ENCODE assay signal across 1 cellular context in the genomic region with DNA sequence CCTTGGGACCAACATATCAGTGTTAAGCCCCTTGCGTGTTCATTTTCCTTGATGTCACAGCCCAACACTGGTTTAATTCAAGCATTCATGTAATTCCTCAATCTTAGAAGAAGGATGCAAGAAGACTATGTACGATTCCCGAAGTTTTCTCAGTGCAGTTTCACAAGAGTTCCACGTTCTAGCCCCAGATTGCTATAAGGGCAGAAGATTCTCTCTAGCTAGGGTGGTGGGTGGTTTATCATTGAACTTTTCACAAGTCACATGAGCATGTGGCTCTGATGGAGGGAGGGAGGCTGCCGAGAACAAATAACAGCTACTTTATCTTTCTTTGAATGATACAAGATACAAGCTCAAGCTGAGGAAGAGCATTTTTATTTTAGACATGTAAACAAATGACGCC.
TF ChIP-seq lines count a peak whose summit lies in the region.

No MANE protein-coding gene starts in this region.

TF ChIP-seq in H1, 55 proteins besides CTCF, POLR2A, EP300 and RAD21 (continued from another document):
- TF ChIP-seq SIN3A (conservative IDR thresholded peaks at IDR 0.05 in 1 of 2, IDR thresholded peaks at IDR 0.05 in 1 of 2; ENCODE audit: low read depth in 1 of 2, low read length in 2 of 2) (no peak), ASH2L (IDR thresholded peaks at IDR 0.05; ENCODE audit: low read length) (no peak), CHD2 (IDR thresholded peaks at IDR 0.05; ENCODE audit: low read length) (no peak), MAFK (IDR thresholded peaks at IDR 0.05; ENCODE audit: low read depth, low read length) (no peak), JUN (IDR thresholded peaks at IDR 0.05; ENCODE audit: low read depth, low read length) (no peak), RXRA (IDR thresholded peaks at IDR 0.05; ENCODE audit: insufficient read depth, low read depth, low read length) (no peak), CBX5 (IDR thresholded peaks at IDR 0.05; ENCODE audit: low read depth, low read length) (no peak), RFX5 (IDR thresholded peaks at IDR 0.05; ENCODE audit: borderline replicate concordance, low read depth, low read length) (no peak), CREB1 (IDR thresholded peaks at IDR 0.05) (no peak), GABPA (IDR thresholded peaks at IDR 0.05; ENCODE audit: borderline replicate concordance, insufficient read depth, low read length) (no peak), TEAD4 (IDR thresholded peaks at IDR 0.05; ENCODE audit: low read depth, low read length) (no peak)
- TF ChIP-seq, protein P1, sequence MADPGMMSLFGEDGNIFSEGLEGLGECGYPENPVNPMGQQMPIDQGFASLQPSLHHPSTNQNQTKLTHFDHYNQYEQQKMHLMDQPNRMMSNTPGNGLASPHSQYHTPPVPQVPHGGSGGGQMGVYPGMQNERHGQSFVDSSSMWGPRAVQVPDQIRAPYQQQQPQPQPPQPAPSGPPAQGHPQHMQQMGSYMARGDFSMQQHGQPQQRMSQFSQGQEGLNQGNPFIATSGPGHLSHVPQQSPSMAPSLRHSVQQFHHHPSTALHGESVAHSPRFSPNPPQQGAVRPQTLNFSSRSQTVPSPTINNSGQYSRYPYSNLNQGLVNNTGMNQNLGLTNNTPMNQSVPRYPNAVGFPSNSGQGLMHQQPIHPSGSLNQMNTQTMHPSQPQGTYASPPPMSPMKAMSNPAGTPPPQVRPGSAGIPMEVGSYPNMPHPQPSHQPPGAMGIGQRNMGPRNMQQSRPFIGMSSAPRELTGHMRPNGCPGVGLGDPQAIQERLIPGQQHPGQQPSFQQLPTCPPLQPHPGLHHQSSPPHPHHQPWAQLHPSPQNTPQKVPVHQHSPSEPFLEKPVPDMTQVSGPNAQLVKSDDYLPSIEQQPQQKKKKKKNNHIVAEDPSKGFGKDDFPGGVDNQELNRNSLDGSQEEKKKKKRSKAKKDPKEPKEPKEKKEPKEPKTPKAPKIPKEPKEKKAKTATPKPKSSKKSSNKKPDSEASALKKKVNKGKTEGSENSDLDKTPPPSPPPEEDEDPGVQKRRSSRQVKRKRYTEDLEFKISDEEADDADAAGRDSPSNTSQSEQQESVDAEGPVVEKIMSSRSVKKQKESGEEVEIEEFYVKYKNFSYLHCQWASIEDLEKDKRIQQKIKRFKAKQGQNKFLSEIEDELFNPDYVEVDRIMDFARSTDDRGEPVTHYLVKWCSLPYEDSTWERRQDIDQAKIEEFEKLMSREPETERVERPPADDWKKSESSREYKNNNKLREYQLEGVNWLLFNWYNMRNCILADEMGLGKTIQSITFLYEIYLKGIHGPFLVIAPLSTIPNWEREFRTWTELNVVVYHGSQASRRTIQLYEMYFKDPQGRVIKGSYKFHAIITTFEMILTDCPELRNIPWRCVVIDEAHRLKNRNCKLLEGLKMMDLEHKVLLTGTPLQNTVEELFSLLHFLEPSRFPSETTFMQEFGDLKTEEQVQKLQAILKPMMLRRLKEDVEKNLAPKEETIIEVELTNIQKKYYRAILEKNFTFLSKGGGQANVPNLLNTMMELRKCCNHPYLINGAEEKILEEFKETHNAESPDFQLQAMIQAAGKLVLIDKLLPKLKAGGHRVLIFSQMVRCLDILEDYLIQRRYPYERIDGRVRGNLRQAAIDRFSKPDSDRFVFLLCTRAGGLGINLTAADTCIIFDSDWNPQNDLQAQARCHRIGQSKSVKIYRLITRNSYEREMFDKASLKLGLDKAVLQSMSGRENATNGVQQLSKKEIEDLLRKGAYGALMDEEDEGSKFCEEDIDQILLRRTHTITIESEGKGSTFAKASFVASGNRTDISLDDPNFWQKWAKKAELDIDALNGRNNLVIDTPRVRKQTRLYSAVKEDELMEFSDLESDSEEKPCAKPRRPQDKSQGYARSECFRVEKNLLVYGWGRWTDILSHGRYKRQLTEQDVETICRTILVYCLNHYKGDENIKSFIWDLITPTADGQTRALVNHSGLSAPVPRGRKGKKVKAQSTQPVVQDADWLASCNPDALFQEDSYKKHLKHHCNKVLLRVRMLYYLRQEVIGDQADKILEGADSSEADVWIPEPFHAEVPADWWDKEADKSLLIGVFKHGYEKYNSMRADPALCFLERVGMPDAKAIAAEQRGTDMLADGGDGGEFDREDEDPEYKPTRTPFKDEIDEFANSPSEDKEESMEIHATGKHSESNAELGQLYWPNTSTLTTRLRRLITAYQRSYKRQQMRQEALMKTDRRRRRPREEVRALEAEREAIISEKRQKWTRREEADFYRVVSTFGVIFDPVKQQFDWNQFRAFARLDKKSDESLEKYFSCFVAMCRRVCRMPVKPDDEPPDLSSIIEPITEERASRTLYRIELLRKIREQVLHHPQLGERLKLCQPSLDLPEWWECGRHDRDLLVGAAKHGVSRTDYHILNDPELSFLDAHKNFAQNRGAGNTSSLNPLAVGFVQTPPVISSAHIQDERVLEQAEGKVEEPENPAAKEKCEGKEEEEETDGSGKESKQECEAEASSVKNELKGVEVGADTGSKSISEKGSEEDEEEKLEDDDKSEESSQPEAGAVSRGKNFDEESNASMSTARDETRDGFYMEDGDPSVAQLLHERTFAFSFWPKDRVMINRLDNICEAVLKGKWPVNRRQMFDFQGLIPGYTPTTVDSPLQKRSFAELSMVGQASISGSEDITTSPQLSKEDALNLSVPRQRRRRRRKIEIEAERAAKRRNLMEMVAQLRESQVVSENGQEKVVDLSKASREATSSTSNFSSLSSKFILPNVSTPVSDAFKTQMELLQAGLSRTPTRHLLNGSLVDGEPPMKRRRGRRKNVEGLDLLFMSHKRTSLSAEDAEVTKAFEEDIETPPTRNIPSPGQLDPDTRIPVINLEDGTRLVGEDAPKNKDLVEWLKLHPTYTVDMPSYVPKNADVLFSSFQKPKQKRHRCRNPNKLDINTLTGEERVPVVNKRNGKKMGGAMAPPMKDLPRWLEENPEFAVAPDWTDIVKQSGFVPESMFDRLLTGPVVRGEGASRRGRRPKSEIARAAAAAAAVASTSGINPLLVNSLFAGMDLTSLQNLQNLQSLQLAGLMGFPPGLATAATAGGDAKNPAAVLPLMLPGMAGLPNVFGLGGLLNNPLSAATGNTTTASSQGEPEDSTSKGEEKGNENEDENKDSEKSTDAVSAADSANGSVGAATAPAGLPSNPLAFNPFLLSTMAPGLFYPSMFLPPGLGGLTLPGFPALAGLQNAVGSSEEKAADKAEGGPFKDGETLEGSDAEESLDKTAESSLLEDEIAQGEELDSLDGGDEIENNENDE (IDR thresholded peaks at IDR 0.05; ENCODE audit: insufficient replicate concordance, low read length): no peak
- TF ChIP-seq, protein P2, sequence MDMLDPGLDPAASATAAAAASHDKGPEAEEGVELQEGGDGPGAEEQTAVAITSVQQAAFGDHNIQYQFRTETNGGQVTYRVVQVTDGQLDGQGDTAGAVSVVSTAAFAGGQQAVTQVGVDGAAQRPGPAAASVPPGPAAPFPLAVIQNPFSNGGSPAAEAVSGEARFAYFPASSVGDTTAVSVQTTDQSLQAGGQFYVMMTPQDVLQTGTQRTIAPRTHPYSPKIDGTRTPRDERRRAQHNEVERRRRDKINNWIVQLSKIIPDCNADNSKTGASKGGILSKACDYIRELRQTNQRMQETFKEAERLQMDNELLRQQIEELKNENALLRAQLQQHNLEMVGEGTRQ (IDR thresholded peaks at IDR 0.05; ENCODE audit: low read length): no peak
- TF ChIP-seq, protein P3, sequence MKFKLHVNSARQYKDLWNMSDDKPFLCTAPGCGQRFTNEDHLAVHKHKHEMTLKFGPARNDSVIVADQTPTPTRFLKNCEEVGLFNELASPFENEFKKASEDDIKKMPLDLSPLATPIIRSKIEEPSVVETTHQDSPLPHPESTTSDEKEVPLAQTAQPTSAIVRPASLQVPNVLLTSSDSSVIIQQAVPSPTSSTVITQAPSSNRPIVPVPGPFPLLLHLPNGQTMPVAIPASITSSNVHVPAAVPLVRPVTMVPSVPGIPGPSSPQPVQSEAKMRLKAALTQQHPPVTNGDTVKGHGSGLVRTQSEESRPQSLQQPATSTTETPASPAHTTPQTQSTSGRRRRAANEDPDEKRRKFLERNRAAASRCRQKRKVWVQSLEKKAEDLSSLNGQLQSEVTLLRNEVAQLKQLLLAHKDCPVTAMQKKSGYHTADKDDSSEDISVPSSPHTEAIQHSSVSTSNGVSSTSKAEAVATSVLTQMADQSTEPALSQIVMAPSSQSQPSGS (IDR thresholded peaks at IDR 0.05; ENCODE audit: low read length): no peak
